8 cellular contexts compared by ENCODE assay signal in genomic region chr20:49811825-49812462, GRCh38. TPM values are rescaled to one million over a fixed set of nuclear protein-coding genes. Genes with fewer than 3 reads are reported as not detected.
DNase-seq lines count a peak whose midpoint lies in the region; ATAC-seq and TF ChIP-seq lines count a peak whose summit lies in the region.

No MANE protein-coding gene starts in this region.

- 5 to 17% (median 7%) methylated on average over 10 of the region's 10 CpGs for WGBS in ovary, 3 donors

- H3K9me3 Mint-ChIP-seq in T-helper 1 cell treated with Interleukin-12 subunit alpha and Interleukin-12 subunit beta and Interleukin-4 antibody, amounts not matched to agents 30 μg/mL and 1 μg/mL, for 36 hours, result no peaks in the 10 kb centered on the region

- H3K9me3 ChIP-seq in ovary, result no peaks in the 10 kb centered on the region

- H3K4me3 ChIP-seq in fibroblast of the aortic adventitia (ENCODE audit: low read depth, low read length) (peak overlapping the region; percentile 87), ovary (peak overlapping the region; percentile 81)

- no peak for TF ChIP-seq EP300 in ovary (IDR thresholded peaks at IDR 0.05)

- peaks cover 40% of the 10 kb centered on the region for H3K4me1 Mint-ChIP-seq in T-helper 1 cell treated with Interleukin-12 subunit alpha and Interleukin-12 subunit beta and Interleukin-4 antibody, amounts not matched to agents 30 μg/mL and 1 μg/mL, for 36 hours (ENCODE audit: low read depth)

- no peaks in the 10 kb centered on the region for H3K27me3 ChIP-seq in ovary

- peak overlapping the region; percentile 96 for H3K27ac Mint-ChIP-seq in T-helper 1 cell treated with Interleukin-12 subunit alpha and Interleukin-12 subunit beta and Interleukin-4 antibody, amounts not matched to agents 30 μg/mL and 1 μg/mL, for 36 hours

- peaks cover 16% of the 10 kb centered on the region for H3K36me3 Mint-ChIP-seq in T-helper 1 cell treated with Interleukin-12 subunit alpha and Interleukin-12 subunit beta and Interleukin-4 antibody, amounts not matched to agents 30 μg/mL and 1 μg/mL, for 36 hours (ENCODE audit: low read depth)

- H3K27ac ChIP-seq in ovary, result peak overlapping the region; percentile 54 to 67

- no peak for TF ChIP-seq CTCF in fibroblast of the aortic adventitia (IDR thresholded peaks at IDR 0.05; ENCODE audit: insufficient read depth, low read length)
- TF ChIP-seq CTCF in ovary (IDR thresholded peaks at IDR 0.05), result no peak

- peak overlapping the region; percentile 89 for H3K4me3 Mint-ChIP-seq in T-helper 1 cell treated with Interleukin-12 subunit alpha and Interleukin-12 subunit beta and Interleukin-4 antibody, amounts not matched to agents 30 μg/mL and 1 μg/mL, for 36 hours

- no peaks in the 10 kb centered on the region for H3K36me3 ChIP-seq in ovary

- H3K27me3 Mint-ChIP-seq in T-helper 1 cell treated with Interleukin-12 subunit alpha and Interleukin-12 subunit beta and Interleukin-4 antibody, amounts not matched to agents 30 μg/mL and 1 μg/mL, for 36 hours (ENCODE audit: low read depth), result no peaks in the 10 kb centered on the region

- TF ChIP-seq POLR2A in ovary (IDR thresholded peaks at IDR 0.05), result no peak

- peaks cover 6% of the 10 kb centered on the region for H3K4me1 ChIP-seq in ovary (ENCODE audit: insufficient read depth)

- ATAC-seq in GM21619 (IDR thresholded peaks at IDR 0.05; ENCODE audit: unreplicated experiment), result peak; percentile 8

- intact Hi-C loops in ovary (cut with DNase I), result no loop called here

- DNase-seq in A172 (ENCODE audit: low spot score) (peak; percentile 62), fibroblast of the aortic adventitia (ENCODE audit: low read depth) (peak; percentile 51), ovary (peak in 2 of 5 donors; percentile 17 to 33), D341Med (ENCODE audit: low spot score) (no peak)
- DNase-seq in activated CD8-positive, alpha-beta memory T cell treated with anti-CD3 and anti-CD28 coated beads, Interleukin-2, amount 50 U/mL, for 4 hours, result no peak
- DNase-seq in stimulated activated CD4-positive, alpha-beta T cell treated with anti-CD3 and anti-CD28 coated beads, Interleukin-2, amount 100 ng/mL, for 24 hours, result no peak

RNA-seq across cellular contexts. Expression of gene SLC9A8, which starts 0.7 kb away (rescaled TPM):
- total RNA-seq in A172 (2014; rRNA removed; shearing (Covaris generic)), result 9.9 and 10.6 TPM in 2 replicates
- total RNA-seq in fibroblast of the aortic adventitia (ENCODE audit: low replicate concordance) (2.9 and 10.5 TPM in 2 replicates), ovary (10 to 100 TPM in 1 of 7 donors, 1 to 10 TPM in 6; 3.9 to 11.4 (median 7.8) TPM)
- polyA plus RNA-seq in ovary, result 1 to 10 TPM; 5.4 to 5.7 TPM

Comparison
In these comparisons a context has a peak if more than half of its experiments do, and no peak if none do; other contexts are left out.
1. DNase-seq: peak in A172 (single experiment) and fibroblast of the aortic adventitia (single experiment); none in D341Med (single experiment), activated CD8-positive, alpha-beta memory T cell treated with anti-CD3 and anti-CD28 coated beads, Interleukin-2, amount 50 U/mL, for 4 hours (single experiment) and stimulated activated CD4-positive, alpha-beta T cell treated with anti-CD3 and anti-CD28 coated beads, Interleukin-2, amount 100 ng/mL, for 24 hours (0 of 2).